In the genomic region with DNA sequence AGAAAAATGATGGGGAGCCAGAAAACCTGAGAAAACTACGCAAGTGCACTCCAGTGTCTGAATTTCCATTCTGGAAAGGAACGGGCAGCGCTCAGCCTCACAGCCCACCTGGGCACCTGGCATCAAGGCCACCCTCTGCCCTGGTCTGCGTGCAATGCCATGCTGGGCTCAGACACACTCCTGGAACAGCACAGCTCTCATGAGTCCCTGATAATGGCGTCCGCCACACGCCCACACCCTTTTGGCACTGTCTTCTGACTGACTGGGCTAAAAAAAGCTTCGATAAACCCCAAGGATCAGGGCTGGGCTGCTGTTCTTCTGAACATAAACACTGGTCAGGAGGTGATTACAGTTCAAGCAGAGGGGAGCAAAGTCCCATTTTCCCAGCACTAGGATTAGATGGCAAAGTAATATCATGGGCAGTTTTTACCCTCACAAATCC, we compare ENCODE assay signal across 9 cellular contexts. TPM values are rescaled to one million over a fixed set of nuclear protein-coding genes. Genes with fewer than 3 reads are reported as not detected.
DNase-seq lines count a peak whose midpoint lies in the region; ATAC-seq and TF ChIP-seq lines count a peak whose summit lies in the region.
"Had no signal": no experiment of that assay in that cellular context is flagged by ENCODE, and none has a peak within 500 bp of the region (broad histone marks: within the 10 kb centered on the region; RNA-seq: fewer than 3 reads in every experiment).

No MANE protein-coding gene starts in this region.

- H3K27me3 ChIP-seq in brain microvascular endothelial cell (replicated peaks) (no peaks in the 10 kb centered on the region), left ventricle myocardium inferior (ENCODE audit: low read depth) (no peaks in the 10 kb centered on the region)

- no peaks in the 10 kb centered on the region for H3K36me3 ChIP-seq in brain microvascular endothelial cell (replicated peaks)
- H3K36me3 ChIP-seq in left ventricle myocardium inferior, result no peaks in the 10 kb centered on the region

- intact Hi-C loops in left ventricle myocardium inferior (cut with micrococcal nuclease), result no loop called here

- peak; percentile 42 for DNase-seq in GM03348 (ENCODE audit: low spot score)
- peak; percentile 9 for DNase-seq in brain microvascular endothelial cell
- peak; percentile 68 for DNase-seq in left ventricle myocardium inferior
- peak; percentile 27 for DNase-seq in occipital lobe (lab: John Stamatoyannopoulos, UW)
- DNase-seq in KBM-7, result no peak
- DNase-seq in NCI-H1694 (lab: John Stamatoyannopoulos, UW), result no peak
- no peak for DNase-seq in SIG-M5 treated with dmso at 0.1 percent for 504 hours (lab: John Stamatoyannopoulos, UW; ENCODE audit: unreplicated experiment)
- DNase-seq: activated naive CD8-positive, alpha-beta T cell treated with anti-CD3 and anti-CD28 coated beads for 36 hours had no signal

- no peak for ATAC-seq in GM21390 (IDR thresholded peaks at IDR 0.05; ENCODE audit: unreplicated experiment)

- H3K4me1 ChIP-seq in left ventricle myocardium inferior, result peaks cover 69% of the 10 kb centered on the region

- TF ChIP-seq CTCF in brain microvascular endothelial cell (IDR thresholded peaks at IDR 0.05; ENCODE audit: low read depth, low read length, missing control alignments) (no peak), left ventricle myocardium inferior (IDR thresholded peaks at IDR 0.05; ENCODE audit: borderline replicate concordance) (no peak)

- H3K4me3 ChIP-seq in brain microvascular endothelial cell (ENCODE audit: low read depth, low read length) (no peak overlapping the region), left ventricle myocardium inferior (peak overlapping the region; percentile 37)

- H3K9me3 ChIP-seq in left ventricle myocardium inferior (replicated peaks), result peaks cover 9% of the 10 kb centered on the region

- in situ Hi-C loops in brain microvascular endothelial cell (cut with HindIII; ENCODE audit: low pct_ligation_motif_present, low sequenced_read_pairs) (no loop called here), KBM-7 (cut with MboI; ENCODE audit: low pct_unique_long_range_greater_than_20kb, low sequenced_read_pairs) (no loop called here)

- H3K27ac ChIP-seq in brain microvascular endothelial cell (no peak overlapping the region), left ventricle myocardium inferior (replicated peaks) (peak overlapping the region; percentile 86)

RNA-seq across cellular contexts. Expression of a gene that starts 22.8 kb away (rescaled TPM):
- total RNA-seq in left ventricle myocardium inferior, result 75.3 TPM
- total RNA-seq in occipital lobe, result 56.8 TPM

Comparison
In these comparisons a context has a peak if more than half of its experiments do, and no peak if none do; other contexts are left out.
1. DNase-seq: peak in GM03348 (single experiment), brain microvascular endothelial cell (single experiment), left ventricle myocardium inferior (single experiment) and occipital lobe (single experiment); none in KBM-7 (single experiment), NCI-H1694 (single experiment) and SIG-M5 treated with dmso at 0.1 percent for 504 hours (single experiment).